Comparison of ENCODE assay signal across 1 cellular context in the genomic region with DNA sequence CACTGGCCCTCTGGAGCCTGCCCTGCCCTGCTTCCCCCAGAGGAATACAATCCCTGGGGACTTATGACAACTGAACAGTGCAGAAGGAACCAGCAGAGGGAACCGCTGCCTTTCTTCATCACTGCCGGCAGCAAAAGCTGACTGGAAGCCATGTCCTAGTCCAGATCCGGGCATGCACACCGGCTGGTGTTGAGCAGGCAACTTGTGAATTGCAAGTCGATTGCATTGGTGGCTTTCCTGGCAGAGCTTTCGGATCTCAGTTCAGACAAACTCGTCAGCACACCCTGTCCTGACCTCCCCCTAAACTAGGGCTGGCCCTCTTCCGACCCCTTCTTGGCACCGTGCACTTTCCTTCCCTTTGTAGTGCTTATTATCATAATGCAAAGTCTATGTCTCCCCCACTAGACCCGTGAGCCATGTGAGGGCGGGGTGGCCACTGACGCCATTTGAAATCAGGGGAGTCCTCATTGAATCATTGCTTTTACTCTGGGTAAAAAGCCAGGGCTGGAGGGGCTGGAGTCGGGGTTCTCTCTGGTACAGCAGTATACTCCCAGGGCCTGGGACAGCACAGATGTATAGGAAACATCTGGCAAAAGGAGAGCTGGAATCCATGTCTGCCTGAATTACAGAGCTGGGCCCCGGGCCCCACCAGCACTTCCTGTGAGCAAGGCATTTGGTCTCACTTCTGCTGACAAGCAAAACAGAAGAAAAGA.
TF ChIP-seq lines count a peak whose summit lies in the region.

No MANE protein-coding gene starts in this region.

TF ChIP-seq in HepG2, 621 proteins besides CTCF, POLR2A, EP300 and RAD21 (continued from another document and continues in another):
- TF ChIP-seq, protein P1, sequence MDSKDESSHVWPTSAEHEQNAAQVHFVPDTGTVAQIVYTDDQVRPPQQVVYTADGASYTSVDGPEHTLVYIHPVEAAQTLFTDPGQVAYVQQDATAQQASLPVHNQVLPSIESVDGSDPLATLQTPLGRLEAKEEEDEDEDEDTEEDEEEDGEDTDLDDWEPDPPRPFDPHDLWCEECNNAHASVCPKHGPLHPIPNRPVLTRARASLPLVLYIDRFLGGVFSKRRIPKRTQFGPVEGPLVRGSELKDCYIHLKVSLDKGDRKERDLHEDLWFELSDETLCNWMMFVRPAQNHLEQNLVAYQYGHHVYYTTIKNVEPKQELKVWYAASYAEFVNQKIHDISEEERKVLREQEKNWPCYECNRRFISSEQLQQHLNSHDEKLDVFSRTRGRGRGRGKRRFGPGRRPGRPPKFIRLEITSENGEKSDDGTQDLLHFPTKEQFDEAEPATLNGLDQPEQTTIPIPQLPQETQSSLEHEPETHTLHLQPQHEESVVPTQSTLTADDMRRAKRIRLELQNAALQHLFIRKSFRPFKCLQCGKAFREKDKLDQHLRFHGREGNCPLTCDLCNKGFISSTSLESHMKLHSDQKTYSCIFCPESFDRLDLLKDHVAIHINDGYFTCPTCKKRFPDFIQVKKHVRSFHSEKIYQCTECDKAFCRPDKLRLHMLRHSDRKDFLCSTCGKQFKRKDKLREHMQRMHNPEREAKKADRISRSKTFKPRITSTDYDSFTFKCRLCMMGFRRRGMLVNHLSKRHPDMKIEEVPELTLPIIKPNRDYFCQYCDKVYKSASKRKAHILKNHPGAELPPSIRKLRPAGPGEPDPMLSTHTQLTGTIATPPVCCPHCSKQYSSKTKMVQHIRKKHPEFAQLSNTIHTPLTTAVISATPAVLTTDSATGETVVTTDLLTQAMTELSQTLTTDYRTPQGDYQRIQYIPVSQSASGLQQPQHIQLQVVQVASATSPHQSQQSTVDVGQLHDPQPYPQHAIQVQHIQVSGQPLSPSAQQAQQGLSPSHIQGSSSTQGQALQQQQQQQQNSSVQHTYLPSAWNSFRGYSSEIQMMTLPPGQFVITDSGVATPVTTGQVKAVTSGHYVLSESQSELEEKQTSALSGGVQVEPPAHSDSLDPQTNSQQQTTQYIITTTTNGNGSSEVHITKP (CRISPR knock-in tag; IDR thresholded peaks at IDR 0.05; ENCODE audit: low read depth): no peak
- TF ChIP-seq, protein P2, sequence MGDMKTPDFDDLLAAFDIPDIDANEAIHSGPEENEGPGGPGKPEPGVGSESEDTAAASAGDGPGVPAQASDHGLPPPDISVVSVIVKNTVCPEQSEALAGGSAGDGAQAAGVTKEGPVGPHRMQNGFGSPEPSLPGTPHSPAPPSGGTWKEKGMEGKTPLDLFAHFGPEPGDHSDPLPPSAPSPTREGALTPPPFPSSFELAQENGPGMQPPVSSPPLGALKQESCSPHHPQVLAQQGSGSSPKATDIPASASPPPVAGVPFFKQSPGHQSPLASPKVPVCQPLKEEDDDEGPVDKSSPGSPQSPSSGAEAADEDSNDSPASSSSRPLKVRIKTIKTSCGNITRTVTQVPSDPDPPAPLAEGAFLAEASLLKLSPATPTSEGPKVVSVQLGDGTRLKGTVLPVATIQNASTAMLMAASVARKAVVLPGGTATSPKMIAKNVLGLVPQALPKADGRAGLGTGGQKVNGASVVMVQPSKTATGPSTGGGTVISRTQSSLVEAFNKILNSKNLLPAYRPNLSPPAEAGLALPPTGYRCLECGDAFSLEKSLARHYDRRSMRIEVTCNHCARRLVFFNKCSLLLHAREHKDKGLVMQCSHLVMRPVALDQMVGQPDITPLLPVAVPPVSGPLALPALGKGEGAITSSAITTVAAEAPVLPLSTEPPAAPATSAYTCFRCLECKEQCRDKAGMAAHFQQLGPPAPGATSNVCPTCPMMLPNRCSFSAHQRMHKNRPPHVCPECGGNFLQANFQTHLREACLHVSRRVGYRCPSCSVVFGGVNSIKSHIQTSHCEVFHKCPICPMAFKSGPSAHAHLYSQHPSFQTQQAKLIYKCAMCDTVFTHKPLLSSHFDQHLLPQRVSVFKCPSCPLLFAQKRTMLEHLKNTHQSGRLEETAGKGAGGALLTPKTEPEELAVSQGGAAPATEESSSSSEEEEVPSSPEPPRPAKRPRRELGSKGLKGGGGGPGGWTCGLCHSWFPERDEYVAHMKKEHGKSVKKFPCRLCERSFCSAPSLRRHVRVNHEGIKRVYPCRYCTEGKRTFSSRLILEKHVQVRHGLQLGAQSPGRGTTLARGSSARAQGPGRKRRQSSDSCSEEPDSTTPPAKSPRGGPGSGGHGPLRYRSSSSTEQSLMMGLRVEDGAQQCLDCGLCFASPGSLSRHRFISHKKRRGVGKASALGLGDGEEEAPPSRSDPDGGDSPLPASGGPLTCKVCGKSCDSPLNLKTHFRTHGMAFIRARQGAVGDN (CRISPR knock-in tag; IDR thresholded peaks at IDR 0.05): peak; percentile 61
- no peak for TF ChIP-seq XRCC5 (optimal IDR thresholded peaks at IDR 0.05; ENCODE audit: low read length)
- TF ChIP-seq KAT7 (CRISPR knock-in tag; IDR thresholded peaks at IDR 0.05; ENCODE audit: borderline replicate concordance): no peak
- TF ChIP-seq, protein P3, sequence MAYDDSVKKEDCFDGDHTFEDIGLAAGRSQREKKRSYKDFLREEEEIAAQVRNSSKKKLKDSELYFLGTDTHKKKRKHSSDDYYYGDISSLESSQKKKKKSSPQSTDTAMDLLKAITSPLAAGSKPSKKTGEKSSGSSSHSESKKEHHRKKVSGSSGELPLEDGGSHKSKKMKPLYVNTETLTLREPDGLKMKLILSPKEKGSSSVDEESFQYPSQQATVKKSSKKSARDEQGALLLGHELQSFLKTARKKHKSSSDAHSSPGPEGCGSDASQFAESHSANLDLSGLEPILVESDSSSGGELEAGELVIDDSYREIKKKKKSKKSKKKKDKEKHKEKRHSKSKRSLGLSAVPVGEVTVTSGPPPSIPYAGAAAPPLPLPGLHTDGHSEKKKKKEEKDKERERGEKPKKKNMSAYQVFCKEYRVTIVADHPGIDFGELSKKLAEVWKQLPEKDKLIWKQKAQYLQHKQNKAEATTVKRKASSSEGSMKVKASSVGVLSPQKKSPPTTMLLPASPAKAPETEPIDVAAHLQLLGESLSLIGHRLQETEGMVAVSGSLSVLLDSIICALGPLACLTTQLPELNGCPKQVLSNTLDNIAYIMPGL (CRISPR knock-in tag; IDR thresholded peaks at IDR 0.05; ENCODE audit: borderline replicate concordance in 1 of 2, low read depth in 1 of 2): peak in 1 of 2 experiments; percentile 42; a peak in 2 of 4 replicates
- TF ChIP-seq, protein P4, sequence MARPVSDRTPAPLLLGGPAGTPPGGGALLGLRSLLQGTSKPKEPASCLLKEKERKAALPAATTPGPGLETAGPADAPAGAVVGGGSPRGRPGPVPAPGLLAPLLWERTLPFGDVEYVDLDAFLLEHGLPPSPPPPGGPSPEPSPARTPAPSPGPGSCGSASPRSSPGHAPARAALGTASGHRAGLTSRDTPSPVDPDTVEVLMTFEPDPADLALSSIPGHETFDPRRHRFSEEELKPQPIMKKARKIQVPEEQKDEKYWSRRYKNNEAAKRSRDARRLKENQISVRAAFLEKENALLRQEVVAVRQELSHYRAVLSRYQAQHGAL (CRISPR knock-in tag; IDR thresholded peaks at IDR 0.05; ENCODE audit: not compliant biosample characterization): no peak
- TF ChIP-seq ZNF775 (CRISPR knock-in tag; IDR thresholded peaks at IDR 0.05; ENCODE audit: borderline replicate concordance): no peak
- TF ChIP-seq ZNF556 (CRISPR knock-in tag; IDR thresholded peaks at IDR 0.05; ENCODE audit: borderline replicate concordance): no peak
- no peak for TF ChIP-seq PHB2 (IDR thresholded peaks at IDR 0.05; ENCODE audit: partially characterized antibody)
- no peak for TF ChIP-seq ARNTL (CRISPR knock-in tag; IDR thresholded peaks at IDR 0.05)
- TF ChIP-seq, protein P5, sequence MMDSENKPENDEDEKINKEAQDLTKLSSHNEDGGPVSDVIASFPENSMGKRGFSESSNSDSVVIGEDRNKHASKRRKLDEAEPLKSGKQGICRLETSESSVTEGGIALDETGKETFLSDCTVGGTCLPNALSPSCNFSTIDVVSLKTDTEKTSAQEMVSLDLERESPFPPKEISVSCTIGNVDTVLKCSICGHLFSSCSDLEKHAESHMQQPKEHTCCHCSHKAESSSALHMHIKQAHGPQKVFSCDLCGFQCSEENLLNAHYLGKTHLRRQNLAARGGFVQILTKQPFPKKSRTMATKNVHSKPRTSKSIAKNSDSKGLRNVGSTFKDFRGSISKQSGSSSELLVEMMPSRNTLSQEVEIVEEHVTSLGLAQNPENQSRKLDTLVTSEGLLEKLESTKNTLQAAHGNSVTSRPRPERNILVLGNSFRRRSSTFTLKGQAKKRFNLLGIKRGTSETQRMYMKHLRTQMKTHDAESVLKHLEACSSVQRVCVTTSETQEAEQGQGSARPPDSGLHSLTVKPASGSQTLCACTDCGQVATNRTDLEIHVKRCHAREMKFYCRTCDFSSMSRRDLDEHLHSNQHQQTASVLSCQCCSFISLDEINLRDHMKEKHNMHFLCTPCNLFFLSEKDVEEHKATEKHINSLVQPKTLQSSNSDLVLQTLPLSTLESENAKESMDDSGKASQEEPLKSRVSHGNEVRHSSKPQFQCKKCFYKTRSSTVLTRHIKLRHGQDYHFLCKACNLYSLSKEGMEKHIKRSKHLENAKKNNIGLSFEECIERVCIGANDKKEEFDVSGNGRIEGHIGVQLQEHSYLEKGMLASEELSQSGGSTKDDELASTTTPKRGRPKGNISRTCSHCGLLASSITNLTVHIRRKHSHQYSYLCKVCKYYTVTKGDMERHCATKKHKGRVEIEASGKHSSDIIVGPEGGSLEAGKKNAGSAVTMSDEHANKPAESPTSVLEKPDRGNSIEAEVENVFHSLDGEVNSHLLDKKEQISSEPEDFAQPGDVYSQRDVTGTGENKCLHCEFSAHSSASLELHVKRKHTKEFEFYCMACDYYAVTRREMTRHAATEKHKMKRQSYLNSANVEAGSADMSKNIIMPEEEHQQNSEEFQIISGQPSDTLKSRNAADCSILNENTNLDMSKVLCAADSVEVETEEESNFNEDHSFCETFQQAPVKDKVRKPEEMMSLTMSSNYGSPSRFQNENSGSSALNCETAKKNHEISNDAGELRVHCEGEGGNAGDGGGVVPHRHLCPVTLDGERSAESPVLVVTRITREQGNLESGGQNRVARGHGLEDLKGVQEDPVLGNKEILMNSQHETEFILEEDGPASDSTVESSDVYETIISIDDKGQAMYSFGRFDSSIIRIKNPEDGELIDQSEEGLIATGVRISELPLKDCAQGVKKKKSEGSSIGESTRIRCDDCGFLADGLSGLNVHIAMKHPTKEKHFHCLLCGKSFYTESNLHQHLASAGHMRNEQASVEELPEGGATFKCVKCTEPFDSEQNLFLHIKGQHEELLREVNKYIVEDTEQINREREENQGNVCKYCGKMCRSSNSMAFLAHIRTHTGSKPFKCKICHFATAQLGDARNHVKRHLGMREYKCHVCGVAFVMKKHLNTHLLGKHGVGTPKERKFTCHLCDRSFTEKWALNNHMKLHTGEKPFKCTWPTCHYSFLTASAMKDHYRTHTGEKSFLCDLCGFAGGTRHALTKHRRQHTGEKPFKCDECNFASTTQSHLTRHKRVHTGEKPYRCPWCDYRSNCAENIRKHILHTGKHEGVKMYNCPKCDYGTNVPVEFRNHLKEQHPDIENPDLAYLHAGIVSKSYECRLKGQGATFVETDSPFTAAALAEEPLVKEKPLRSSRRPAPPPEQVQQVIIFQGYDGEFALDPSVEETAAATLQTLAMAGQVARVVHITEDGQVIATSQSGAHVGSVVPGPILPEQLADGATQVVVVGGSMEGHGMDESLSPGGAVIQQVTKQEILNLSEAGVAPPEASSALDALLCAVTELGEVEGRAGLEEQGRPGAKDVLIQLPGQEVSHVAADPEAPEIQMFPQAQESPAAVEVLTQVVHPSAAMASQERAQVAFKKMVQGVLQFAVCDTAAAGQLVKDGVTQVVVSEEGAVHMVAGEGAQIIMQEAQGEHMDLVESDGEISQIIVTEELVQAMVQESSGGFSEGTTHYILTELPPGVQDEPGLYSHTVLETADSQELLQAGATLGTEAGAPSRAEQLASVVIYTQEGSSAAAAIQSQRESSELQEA (CRISPR knock-in tag; IDR thresholded peaks at IDR 0.05; ENCODE audit: not compliant biosample characterization): no peak
- TF ChIP-seq, protein P6, sequence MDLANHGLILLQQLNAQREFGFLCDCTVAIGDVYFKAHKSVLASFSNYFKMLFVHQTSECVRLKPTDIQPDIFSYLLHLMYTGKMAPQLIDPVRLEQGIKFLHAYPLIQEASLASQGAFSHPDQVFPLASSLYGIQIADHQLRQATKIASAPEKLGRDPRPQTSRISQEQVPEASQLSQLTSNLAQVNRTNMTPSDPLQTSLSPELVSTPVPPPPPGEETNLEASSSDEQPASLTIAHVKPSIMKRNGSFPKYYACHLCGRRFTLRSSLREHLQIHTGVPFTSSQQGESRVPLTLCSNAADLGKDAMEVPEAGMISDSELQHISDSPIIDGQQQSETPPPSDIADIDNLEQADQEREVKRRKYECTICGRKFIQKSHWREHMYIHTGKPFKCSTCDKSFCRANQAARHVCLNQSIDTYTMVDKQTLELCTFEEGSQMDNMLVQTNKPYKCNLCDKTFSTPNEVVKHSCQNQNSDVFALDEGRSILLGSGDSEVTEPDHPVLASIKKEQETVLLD (CRISPR knock-in tag; IDR thresholded peaks at IDR 0.05; ENCODE audit: low read depth): no peak
- TF ChIP-seq ETV5 (CRISPR knock-in tag; IDR thresholded peaks at IDR 0.05; ENCODE audit: borderline replicate concordance): 0 out of 2 replicates have a peak, but pooled peaks have one; percentile 38
- TF ChIP-seq ADNP (CRISPR knock-in tag; IDR thresholded peaks at IDR 0.05): no peak
- no peak for TF ChIP-seq RBAK (CRISPR knock-in tag; IDR thresholded peaks at IDR 0.05)
- no peak for TF ChIP-seq ZNF883 (CRISPR knock-in tag; IDR thresholded peaks at IDR 0.05; ENCODE audit: not compliant biosample characterization)
- no peak for TF ChIP-seq ZNF674 (CRISPR knock-in tag; IDR thresholded peaks at IDR 0.05; ENCODE audit: low read depth)
- TF ChIP-seq SYNCRIP (IDR thresholded peaks at IDR 0.05; ENCODE audit: insufficient read depth, low read depth, low read length): no peak
- TF ChIP-seq, protein P7, sequence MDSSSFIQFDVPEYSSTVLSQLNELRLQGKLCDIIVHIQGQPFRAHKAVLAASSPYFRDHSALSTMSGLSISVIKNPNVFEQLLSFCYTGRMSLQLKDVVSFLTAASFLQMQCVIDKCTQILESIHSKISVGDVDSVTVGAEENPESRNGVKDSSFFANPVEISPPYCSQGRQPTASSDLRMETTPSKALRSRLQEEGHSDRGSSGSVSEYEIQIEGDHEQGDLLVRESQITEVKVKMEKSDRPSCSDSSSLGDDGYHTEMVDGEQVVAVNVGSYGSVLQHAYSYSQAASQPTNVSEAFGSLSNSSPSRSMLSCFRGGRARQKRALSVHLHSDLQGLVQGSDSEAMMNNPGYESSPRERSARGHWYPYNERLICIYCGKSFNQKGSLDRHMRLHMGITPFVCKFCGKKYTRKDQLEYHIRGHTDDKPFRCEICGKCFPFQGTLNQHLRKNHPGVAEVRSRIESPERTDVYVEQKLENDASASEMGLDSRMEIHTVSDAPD (CRISPR knock-in tag; IDR thresholded peaks at IDR 0.05): no peak
